In the genomic region with DNA sequence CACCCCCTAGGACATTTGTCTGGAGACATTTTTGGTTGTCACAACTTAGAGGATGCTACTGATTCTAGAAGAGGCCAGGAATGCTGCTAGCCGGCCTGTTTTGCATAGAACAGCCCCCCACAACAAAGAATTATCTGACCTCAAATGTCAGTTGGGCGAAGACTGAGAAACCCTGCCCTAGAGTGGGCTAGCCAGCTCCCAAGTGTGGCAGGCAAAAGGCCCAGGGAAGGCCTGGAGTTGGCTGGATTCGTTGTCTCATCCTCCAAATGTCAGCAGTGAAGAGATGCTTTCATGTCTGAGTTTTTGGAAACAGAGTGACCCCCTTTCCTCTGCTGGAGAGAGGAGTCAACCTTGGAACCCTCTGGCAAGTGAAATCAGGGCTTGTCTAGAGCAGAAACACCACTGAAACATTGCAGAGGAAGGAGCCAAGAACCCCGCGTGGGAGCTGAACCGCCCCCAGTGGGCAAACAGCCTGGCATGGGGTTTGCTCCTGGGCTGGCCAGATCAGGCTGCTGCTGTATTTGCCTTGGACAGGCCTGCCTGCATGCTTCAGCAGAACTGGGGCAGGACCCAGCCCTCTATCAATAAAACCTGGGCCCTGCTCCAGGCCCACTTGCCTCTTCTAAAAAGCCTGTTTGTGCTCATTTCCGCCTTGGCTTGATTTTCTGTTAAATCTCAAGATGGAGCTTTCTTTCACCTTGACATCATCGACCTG, we compare ENCODE assay signal across 12 cellular contexts. TPM values are rescaled to one million over a fixed set of nuclear protein-coding genes. Genes with fewer than 3 reads are reported as not detected.
DNase-seq lines count a peak whose midpoint lies in the region; ATAC-seq, FAIRE-seq and TF ChIP-seq lines count a peak whose summit lies in the region.
"Had no signal": no experiment of that assay in that cellular context is flagged by ENCODE, and none has a peak within 500 bp of the region (broad histone marks: within the 10 kb centered on the region; RNA-seq: fewer than 3 reads in every experiment).

No MANE protein-coding gene starts in this region.

- intact Hi-C loops in heart right ventricle (cut with DNase I): loop anchor here in 4 of 10 donors (5.0 kb wide), 3 partner anchors 42 to 53 kb away; no protein-coding TSS in a partner anchor

- 64 to 74% methylated on average over 8 of the region's 8 CpGs for WGBS in heart right ventricle, 2 donors
- WGBS in small intestine, 3 donors: 27 to 39% (median 33%) methylated on average over 8 of the region's 8 CpGs

- peak overlapping the region in 7 of 10 donors; percentile 32 to 56 (median 45) for H3K27ac ChIP-seq in heart right ventricle
- peak overlapping the region in 1 of 2 donors; percentile 30 for H3K27ac ChIP-seq in small intestine (ENCODE audit: low read depth in 1 of 2, low read length in 1 of 2)

- H3K9me3 ChIP-seq in heart right ventricle (no peaks in the 10 kb centered on the region), small intestine (ENCODE audit: control insufficient read depth, low read depth) (no peaks in the 10 kb centered on the region)

- H3K4me1 ChIP-seq in heart right ventricle: peaks cover 0 to 22% (median 13%) of the 10 kb centered on the region in 9 donors
- H3K4me1 ChIP-seq in small intestine (ENCODE audit: control insufficient read depth in 2 of 2, insufficient read depth in 1 of 2, low read depth in 1 of 2, low read length in 1 of 2): no peaks in the 10 kb centered on the region

- DNase-seq in DMS79 treated with DMSO at 0.1 percent for 48 hours (lab: John Stamatoyannopoulos, UW): peak; percentile 89
- DNase-seq in RPMI8226: peak; percentile 32
- peak in 1 of 2 donors; percentile 34 for DNase-seq in heart right ventricle
- DNase-seq in small intestine: peak; percentile 28
- DNase-seq in DMS 273 (lab: John Stamatoyannopoulos, UW; ENCODE audit: unreplicated experiment): no peak
- DNase-seq in NCI-H524 (lab: John Stamatoyannopoulos, UW): no peak
- DNase-seq: activated CD4-positive, alpha-beta memory T cell treated with anti-CD3 and anti-CD28 coated beads, Interleukin-2, amount 10 ng/mL, durations not matched to agents 7 days and 5 days; mesendoderm; NCI-H226; stimulated activated naive B cell treated with anti-CD40 and anti-IgM and Interleukin-4, amounts not matched to agents 10 μg/mL and 1 μg/mL and 100 μg/mL, for 72 hours had no signal

- no peak for FAIRE-seq in small intestine (lab: Jason Lieb, UNC)

- TF ChIP-seq CTCF in heart right ventricle (IDR thresholded peaks at IDR 0.05): no peak

- H3K36me3 ChIP-seq in heart right ventricle: no peaks in the 10 kb centered on the region
- no peaks in the 10 kb centered on the region for H3K36me3 ChIP-seq in small intestine (ENCODE audit: control insufficient read depth in 2 of 2, insufficient read depth in 2 of 2, low read length in 2 of 2)

- H3K27me3 ChIP-seq in heart right ventricle (no peaks in the 10 kb centered on the region), small intestine (ENCODE audit: control insufficient read depth in 2 of 2, insufficient read depth in 2 of 2, low read length in 2 of 2) (no peaks in the 10 kb centered on the region)

- peak; percentile 41 to 81 (median 68) for ATAC-seq in heart right ventricle
- ATAC-seq in GM21737 (IDR thresholded peaks at IDR 0.05; ENCODE audit: unreplicated experiment): no peak
- ATAC-seq in HG03565 (IDR thresholded peaks at IDR 0.05; ENCODE audit: unreplicated experiment): no peak
- ATAC-seq: stimulated activated naive B cell treated with anti-CD40 and anti-IgM and Interleukin-4, amounts not matched to agents 10 μg/mL and 1 μg/mL and 100 μg/mL, for 72 hours had no signal

- no peak overlapping the region for H3K4me3 ChIP-seq in heart right ventricle
- H3K4me3 ChIP-seq in small intestine (ENCODE audit: low read depth in 1 of 2, low read length in 2 of 2): no peak overlapping the region

RNA-seq across cellular contexts. Expression of a gene that starts 32.9 kb away (rescaled TPM):
- total RNA-seq in heart right ventricle: 10 to 100 TPM in 3 of 10 donors, 1 to 10 TPM in 7; 5.0 to 26.0 (median 7.0) TPM
- 1 to 10 TPM in 1 of 2 donors, under 1 TPM in 1; 0.90 to 2.4 TPM for polyA plus RNA-seq in heart right ventricle
- polyA plus RNA-seq in small intestine: 1 to 10 TPM; 1.6 to 7.3 (median 3.2) TPM

Comparison
In these comparisons a context has a peak if more than half of its experiments do, and no peak if none do; other contexts are left out.
1. DNase-seq: peak in DMS79 treated with DMSO at 0.1 percent for 48 hours (single experiment), RPMI8226 (single experiment) and small intestine (single experiment); none in DMS 273 (single experiment) and NCI-H524 (0 of 2).
2. ATAC-seq: peak in heart right ventricle (8 of 8); none in GM21737 (single experiment) and HG03565 (single experiment).